ENCODE assay signal across 14 cellular contexts in the genomic region with DNA sequence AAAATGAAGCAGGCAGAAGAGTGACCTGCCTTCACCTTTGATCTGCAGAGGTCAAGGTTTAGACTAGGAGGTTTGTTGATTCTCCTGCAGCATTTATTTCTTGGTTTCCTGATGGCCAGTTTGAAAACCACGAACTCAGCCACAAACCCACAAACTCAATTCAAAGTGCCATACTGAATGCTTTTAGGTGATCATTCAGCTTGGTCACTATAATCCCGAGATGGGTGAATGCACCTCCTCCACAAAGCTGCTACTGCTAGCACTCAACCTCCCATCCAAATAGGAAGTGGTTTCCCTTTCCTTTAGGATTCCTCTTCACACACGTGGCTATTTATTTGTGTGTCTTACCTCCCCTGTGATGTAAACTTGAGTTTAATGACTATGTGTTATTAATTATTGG.
"Had no signal": no experiment of that assay in that cellular context is flagged by ENCODE, and none has a peak within 500 bp of the region (broad histone marks: within the 10 kb centered on the region; RNA-seq: fewer than 3 reads in every experiment).

No MANE protein-coding gene starts in this region.

- H3K4me3 ChIP-seq: ascending aorta, mucosa of descending colon had no signal

- H3K27ac Mint-ChIP-seq: activated T-helper 17 cell treated with anti-CD3 and anti-CD28 coated beads, Interleukin-2, amount 50 U/mL, for 72 hours; effector memory CD8-positive, alpha-beta T cell; naive thymus-derived CD4-positive, alpha-beta T cell; stimulated activated effector memory CD8-positive, alpha-beta T cell treated with anti-CD3 and anti-CD28 coated beads, Interleukin-12 subunit alpha, Interleukin-12 subunit beta, amount 100 ng/mL, for 72 hours had no signal

- H3K4me3 Mint-ChIP-seq: activated T-helper 17 cell treated with anti-CD3 and anti-CD28 coated beads, Interleukin-2, amount 50 U/mL, for 72 hours; effector memory CD8-positive, alpha-beta T cell; naive thymus-derived CD4-positive, alpha-beta T cell; stimulated activated effector memory CD8-positive, alpha-beta T cell treated with anti-CD3 and anti-CD28 coated beads, Interleukin-12 subunit alpha, Interleukin-12 subunit beta, amount 100 ng/mL, for 72 hours had no signal

- H3K27me3 ChIP-seq: ascending aorta had no signal

- H3K4me1 ChIP-seq: ascending aorta had no signal

- DNase-seq: activated CD4-positive, alpha-beta T cell treated with anti-CD3 and anti-CD28 coated beads for 1 hour; activated CD4-positive, alpha-beta T cell treated with anti-CD3 and anti-CD28 coated beads, Interleukin-2, amount 50 U/mL, for 48 hours; activated naive CD4-positive, alpha-beta T cell treated with Interleukin-2 at 50 U/mL for 16 hours; dermis blood vessel endothelial cell; effector memory CD8-positive, alpha-beta T cell; mucosa of descending colon; naive thymus-derived CD4-positive, alpha-beta T cell; posterior cingulate gyrus; T1000 had no signal

- H3K27me3 Mint-ChIP-seq: activated T-helper 17 cell treated with anti-CD3 and anti-CD28 coated beads, Interleukin-2, amount 50 U/mL, for 72 hours; effector memory CD8-positive, alpha-beta T cell; naive thymus-derived CD4-positive, alpha-beta T cell had no signal

- H3K27ac ChIP-seq: ascending aorta, epithelial cell of prostate had no signal

- ATAC-seq: activated T-helper 17 cell treated with anti-CD3 and anti-CD28 coated beads, Interleukin-2, amount 50 U/mL, for 72 hours; effector memory CD8-positive, alpha-beta T cell; left lobe of liver; mucosa of descending colon; naive thymus-derived CD4-positive, alpha-beta T cell; stimulated activated effector memory CD8-positive, alpha-beta T cell treated with anti-CD3 and anti-CD28 coated beads, Interleukin-12 subunit alpha, Interleukin-12 subunit beta, amount 100 ng/mL, for 72 hours had no signal

- H3K9me3 Mint-ChIP-seq: stimulated activated effector memory CD8-positive, alpha-beta T cell treated with anti-CD3 and anti-CD28 coated beads, Interleukin-12 subunit alpha, Interleukin-12 subunit beta, amount 100 ng/mL, for 72 hours had no signal

- H3K36me3 ChIP-seq: ascending aorta had no signal

- H3K36me3 Mint-ChIP-seq: naive thymus-derived CD4-positive, alpha-beta T cell; stimulated activated effector memory CD8-positive, alpha-beta T cell treated with anti-CD3 and anti-CD28 coated beads, Interleukin-12 subunit alpha, Interleukin-12 subunit beta, amount 100 ng/mL, for 72 hours had no signal

- H3K9me3 ChIP-seq: ascending aorta, mucosa of descending colon had no signal

- H3K4me1 Mint-ChIP-seq: activated T-helper 17 cell treated with anti-CD3 and anti-CD28 coated beads, Interleukin-2, amount 50 U/mL, for 72 hours; naive thymus-derived CD4-positive, alpha-beta T cell; stimulated activated effector memory CD8-positive, alpha-beta T cell treated with anti-CD3 and anti-CD28 coated beads, Interleukin-12 subunit alpha, Interleukin-12 subunit beta, amount 100 ng/mL, for 72 hours had no signal
